In the genomic region with DNA sequence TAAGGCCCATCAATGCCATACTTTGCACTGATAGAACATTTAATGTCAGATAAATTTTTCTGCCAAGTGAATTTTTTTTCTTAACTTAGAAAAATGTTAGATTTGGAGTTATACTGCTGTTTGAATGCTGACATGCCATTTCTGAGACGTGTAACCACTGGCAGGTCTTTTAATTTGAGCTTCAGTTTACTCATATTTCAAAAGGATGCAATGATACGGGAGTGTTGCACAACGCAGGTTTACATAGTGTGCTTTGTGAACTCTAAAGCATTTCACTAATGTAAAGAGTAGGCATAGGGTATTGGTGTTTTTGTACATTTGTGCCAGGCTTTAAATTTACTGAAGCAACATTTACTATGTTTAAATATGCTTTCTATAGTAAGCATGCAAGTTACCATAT, we compare ENCODE assay signal across 23 cellular contexts. TPM values are rescaled to one million over a fixed set of nuclear protein-coding genes. Genes with fewer than 3 reads are reported as not detected.
A peak's percentile ranks its signal among the peaks of the same experiment; 100 is the strongest.
DNase-seq lines count a peak whose midpoint lies in the region; TF ChIP-seq lines count a peak whose summit lies in the region.
"Had no signal": no experiment of that assay in that cellular context is flagged by ENCODE, and none has a peak within 500 bp of the region (broad histone marks: within the 10 kb centered on the region; RNA-seq: fewer than 3 reads in every experiment).

No MANE protein-coding gene starts in this region.

- no peak overlapping the region for H3K9ac ChIP-seq in liver (ENCODE audit: low read depth in 1 of 2, low read length in 2 of 2)
- H3K9ac ChIP-seq: KMS-11 had no signal

- no peaks in the 10 kb centered on the region for H3K9me3 ChIP-seq in liver (ENCODE audit: control insufficient read depth in 4 of 4, low read length in 3 of 4)
- H3K9me3 ChIP-seq: body of pancreas, gastroesophageal sphincter, neutrophil, uterus had no signal

- H3K4me3 ChIP-seq in AG10803 (ENCODE audit: low read length) (no peak overlapping the region), liver (ENCODE audit: low read depth in 1 of 3, low read length in 3 of 3) (no peak overlapping the region)
- H3K4me3 ChIP-seq: body of pancreas, gastroesophageal sphincter, lung, uterus had no signal

- peaks cover 0 to 26% (median 15%) of the 10 kb centered on the region in 4 donors for H3K4me1 ChIP-seq in liver (ENCODE audit: control insufficient read depth in 4 of 4, insufficient read depth in 4 of 4, low read length in 3 of 4)
- H3K4me1 ChIP-seq: uterus had no signal

- TF ChIP-seq CTCF in AG10803 (conservative IDR thresholded peaks at IDR 0.05; ENCODE audit: low read length) (no peak), liver (IDR thresholded peaks at IDR 0.05; ENCODE audit: low read depth, low read length, missing input control) (no peak)

- H3K36me3 ChIP-seq in liver (ENCODE audit: control insufficient read depth in 4 of 4, insufficient read depth in 3 of 4, low read depth in 1 of 4, low read length in 3 of 4): peaks cover 2 to 22% (median 8%) of the 10 kb centered on the region in 4 donors
- H3K36me3 ChIP-seq: uterus had no signal

- no peak for TF ChIP-seq RAD21 in liver (IDR thresholded peaks at IDR 0.05)

- DNase-seq in AG10803 (ENCODE audit: low read depth) (peak; percentile 23), LHCN-M2 (ENCODE audit: low read depth) (peak; percentile 24), amniotic epithelial cell (ENCODE audit: low read depth) (peak; percentile 82), 8988T (no peak), NCI-H1436 treated with DMSO at 0.1 percent for 48 hours (lab: John Stamatoyannopoulos, UW) (no peak), HuH-7.5 (ENCODE audit: low spot score) (no peak)
- DNase-seq in stimulated activated naive CD4-positive, alpha-beta T cell (lab: John Stamatoyannopoulos, UW): no peak
- DNase-seq: activated CD4-positive, alpha-beta T cell treated with anti-CD3 and anti-CD28 coated beads for 4 hours; activated CD8-positive, alpha-beta memory T cell treated with anti-CD3 and anti-CD28 coated beads, Interleukin-2, amount 10 ng/mL, durations not matched to agents 7 days and 5 days; body of pancreas; dermis blood vessel endothelial cell; NCI-H2171; NCI-H526; SHP77; stimulated activated CD4-positive, alpha-beta T cell treated with anti-CD3 and anti-CD28 coated beads, Interleukin-15, amount 100 ng/mL, for 24 hours; substantia nigra; T-cell; uterus had no signal

- WGBS in liver: 35% methylated on average over 3 of the region's 3 CpGs

- H3K27ac ChIP-seq in liver (ENCODE audit: low read depth in 1 of 2, low read length in 2 of 2): no peak overlapping the region
- H3K27ac ChIP-seq: body of pancreas, gastroesophageal sphincter, KMS-11, neutrophil, uterus had no signal

- no peaks in the 10 kb centered on the region for H3K27me3 ChIP-seq in liver (ENCODE audit: control insufficient read depth in 4 of 4, insufficient read depth in 4 of 4, low read length in 3 of 4)
- H3K27me3 ChIP-seq: body of pancreas, gastroesophageal sphincter, neutrophil, uterus had no signal

TF ChIP-seq in liver, 16 proteins besides CTCF, POLR2A, EP300 and RAD21:
- TF ChIP-seq HNF4A (conservative IDR thresholded peaks at IDR 0.05): peak in 1 of 2 donors; percentile 12
- TF ChIP-seq, protein P1, sequence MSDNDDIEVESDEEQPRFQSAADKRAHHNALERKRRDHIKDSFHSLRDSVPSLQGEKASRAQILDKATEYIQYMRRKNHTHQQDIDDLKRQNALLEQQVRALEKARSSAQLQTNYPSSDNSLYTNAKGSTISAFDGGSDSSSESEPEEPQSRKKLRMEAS (IDR thresholded peaks at IDR 0.05): no peak
- peak; percentile 26 for TF ChIP-seq FOXA2 (IDR thresholded peaks at IDR 0.05)
TF ChIP-seq in liver: peak in this region for 2.

RNA-seq across cellular contexts. Expression of gene ZBTB43, which starts 4.2 kb away (rescaled TPM):
- total RNA-seq in LHCN-M2 (2014; rRNA removed) (8.3 and 12.3 TPM in 2 replicates), liver (1 to 10 TPM; 6.3 to 7.1 TPM)
- 3.9 TPM for polyA plus RNA-seq in LHCN-M2 (2012)
- 1 to 10 TPM; 2.6 to 3.6 TPM for polyA plus RNA-seq in liver

RNA-seq across cellular contexts. Expression of gene ZBTB34, which starts 51.4 kb away (rescaled TPM):
- total RNA-seq in LHCN-M2 (2014; rRNA removed) (2.3 and 2.7 TPM in 2 replicates), liver (1 to 10 TPM; 5.6 to 9.5 TPM)
- 1.2 TPM for polyA plus RNA-seq in LHCN-M2 (2012)
- 1 to 10 TPM; 1.1 to 1.2 TPM for polyA plus RNA-seq in liver

Comparison
In these comparisons a context has a peak if more than half of its experiments do, and no peak if none do; other contexts are left out.
1. DNase-seq: peak in AG10803 (single experiment), LHCN-M2 (single experiment) and amniotic epithelial cell (single experiment); none in 8988T (single experiment), NCI-H1436 treated with DMSO at 0.1 percent for 48 hours (single experiment), HuH-7.5 (single experiment) and stimulated activated naive CD4-positive, alpha-beta T cell (0 of 6).